Comparison of ENCODE assay signal across 8 cellular contexts in the genomic region with DNA sequence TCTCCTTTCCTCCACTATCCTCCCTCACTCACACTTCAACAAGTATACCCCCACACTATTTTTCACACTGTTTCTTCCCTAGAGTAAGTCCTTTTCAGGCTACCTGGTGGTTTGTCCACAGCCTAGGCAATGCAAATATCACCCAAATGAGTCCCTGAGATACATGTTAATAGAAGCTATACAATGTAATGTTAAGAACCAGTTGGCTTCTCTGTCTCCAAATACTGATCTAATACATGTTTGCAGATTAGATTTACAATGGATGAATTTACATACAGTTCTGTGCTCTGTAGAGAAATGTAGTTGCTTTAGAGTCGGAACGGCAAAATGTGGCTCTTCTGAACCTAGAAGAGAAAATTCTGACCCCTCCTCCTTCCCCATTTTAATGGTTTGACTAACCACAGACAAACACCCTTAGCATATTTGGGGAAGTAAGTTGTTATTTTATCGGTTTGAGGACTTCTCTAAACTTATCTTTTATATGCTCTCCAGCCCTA.
DNase-seq lines count a peak whose midpoint lies in the region; ATAC-seq, FAIRE-seq and TF ChIP-seq lines count a peak whose summit lies in the region.

No MANE protein-coding gene starts in this region.

- TF ChIP-seq POLR2A in right lobe of liver (IDR thresholded peaks at IDR 0.05) = no peak
- no peak for TF ChIP-seq POLR2A in HepG2 (IDR thresholded peaks at IDR 0.05; ENCODE audit: insufficient read depth in 1 of 2, low read depth in 2 of 2, low read length in 2 of 2)
- no peak for TF ChIP-seq POLR2A in tibial nerve (IDR thresholded peaks at IDR 0.05)

- FAIRE-seq in HepG2 (lab: Jason Lieb, UNC) = no peak

- H2AFZ ChIP-seq in HepG2 (ENCODE audit: low read length) = no peak overlapping the region

- H3K36me3 ChIP-seq in right lobe of liver (no peaks in the 10 kb centered on the region), HepG2 (replicated peaks in 1 of 2; ENCODE audit: control insufficient read depth in 1 of 2, insufficient read depth in 2 of 2, low read length in 2 of 2) (no peaks in the 10 kb centered on the region), tibial nerve (no peaks in the 10 kb centered on the region)
- no peaks in the 10 kb centered on the region for H3K36me3 ChIP-seq in effector memory CD4-positive, alpha-beta T cell (ENCODE audit: control insufficient read depth, insufficient read depth, low read length)

- H4K20me1 ChIP-seq in HepG2 (ENCODE audit: insufficient read depth, low read length) = no peaks in the 10 kb centered on the region

- H3K27me3 ChIP-seq in right lobe of liver (no peaks in the 10 kb centered on the region), HepG2 (ENCODE audit: control insufficient read depth in 1 of 2, insufficient read depth in 2 of 2, low read length in 2 of 2) (no peaks in the 10 kb centered on the region), tibial nerve (no peaks in the 10 kb centered on the region)
- no peaks in the 10 kb centered on the region for H3K27me3 ChIP-seq in effector memory CD4-positive, alpha-beta T cell (replicated peaks; ENCODE audit: control insufficient read depth, insufficient read depth, low read length, poor library complexity, severe bottlenecking)

- CTCF ChIA-PET in HepG2 (lab: Yijun Ruan, JAX; ENCODE audit: low intra/inter-chr PET ratio, low total read pairs) = no interaction called here

- in situ Hi-C loops in HepG2 (cut with HindIII; ENCODE audit: extremely low pct_ligation_motif_present, low pct_unique_long_range_greater_than_20kb) = no loop called here

- intact Hi-C loops in right lobe of liver (cut with DNase I) = no loop called here
- intact Hi-C loops in HepG2 (cut with micrococcal nuclease; ENCODE audit: unreplicated experiment) = no loop called here

- BruUV-seq in HepG2 (replicated peaks; lab: Mats Ljungman, UMichigan) = no TSS peak

- ATAC-seq in right lobe of liver (peak; percentile 31 to 59 (median 40)), HepG2 (no peak)
- no peak for ATAC-seq in activated CD4-positive, CD25-positive, alpha-beta regulatory T cell treated with anti-CD3 and anti-CD28 coated beads, Interleukin-2, amount 50 U/mL, for 24 hours

- H3K27ac ChIP-seq in right lobe of liver (peak overlapping the region; percentile 3 to 55 (median 21)), HepG2 (ENCODE audit: extremely low read length, insufficient read depth, low read length) (no peak overlapping the region), tibial nerve (peak overlapping the region; percentile 11 to 84 (median 80))
- peak overlapping the region; percentile 74 for H3K27ac ChIP-seq in effector memory CD4-positive, alpha-beta T cell (ENCODE audit: insufficient read depth, low read length, poor library complexity, severe bottlenecking)

- TF ChIP-seq EP300 in HepG2 (IDR thresholded peaks at IDR 0.05; ENCODE audit: low read depth in 2 of 2, low read length in 2 of 2) = no peak
- TF ChIP-seq EP300 in HepG2 (CRISPR knock-in tag; IDR thresholded peaks at IDR 0.05; ENCODE audit: borderline replicate concordance) = no peak
- peak in 1 of 2 donors; percentile 7 for TF ChIP-seq EP300 in tibial nerve (IDR thresholded peaks at IDR 0.05)

- no peak for TF ChIP-seq RAD21 in HepG2 (CRISPR knock-in tag; IDR thresholded peaks at IDR 0.05)

- no peaks in the 10 kb centered on the region for H3K79me2 ChIP-seq in HepG2 (ENCODE audit: insufficient read depth, low read length)

- peak overlapping the region in 1 of 3 donors; percentile 21 for H3K4me3 ChIP-seq in right lobe of liver
- H3K4me3 ChIP-seq in HepG2 (replicated peaks in 1 of 3; ENCODE audit: insufficient read depth in 1 of 3, low read depth in 2 of 3, low read length in 3 of 3) = no peak overlapping the region
- peak overlapping the region; percentile 50 for H3K4me3 ChIP-seq in effector memory CD4-positive, alpha-beta T cell (ENCODE audit: insufficient read depth, low read depth, low read length, poor library complexity, severe bottlenecking)
- peak overlapping the region in 2 of 4 donors; percentile 31 to 37 for H3K4me3 ChIP-seq in tibial nerve

- H3K9ac ChIP-seq in HepG2 (ENCODE audit: insufficient read depth, low read depth, low read length) = no peak overlapping the region

- POLR2A ChIA-PET in HepG2 (lab: Yijun Ruan, JAX) = no interaction called here

- no peak for DNase-seq in right lobe of liver
- DNase-seq in HepG2 (ENCODE audit: low spot score) = no peak
- peak; percentile 93 to 96 for DNase-seq in Kasumi-1 (lab: John Stamatoyannopoulos, UW)
- DNase-seq in effector memory CD4-positive, alpha-beta T cell = no peak
- no peak for DNase-seq in tibial nerve (ENCODE audit: low spot score in 2 of 2)
- DNase-seq in cerebellar cortex (ENCODE audit: low spot score) = no peak
- no peak for DNase-seq in activated CD4-positive, alpha-beta T cell treated with anti-CD3 and anti-CD28 coated beads for 4 hours

- H3K9me3 ChIP-seq in right lobe of liver (no peaks in the 10 kb centered on the region), HepG2 (ENCODE audit: low read length) (no peaks in the 10 kb centered on the region), tibial nerve (no peaks in the 10 kb centered on the region)
- no peaks in the 10 kb centered on the region for H3K9me3 ChIP-seq in effector memory CD4-positive, alpha-beta T cell (ENCODE audit: control insufficient read depth, low read length)

- H3K4me2 ChIP-seq in HepG2 (ENCODE audit: low read depth, low read length) = no peak overlapping the region

- TF ChIP-seq CTCF in right lobe of liver (IDR thresholded peaks at IDR 0.05) (no peak), HepG2 (CRISPR knock-in tag; IDR thresholded peaks at IDR 0.05) (no peak), tibial nerve (IDR thresholded peaks at IDR 0.05) (no peak)

- 61% methylated on average over 3 of the region's 3 CpGs for WGBS in right lobe of liver (ENCODE audit: insufficient coverage, low coverage, low lambda C conversion rate, missing lambda C conversion rate)
- WGBS in HepG2 (ENCODE audit: low lambda C conversion rate) = 63% methylated on average over 3 of the region's 3 CpGs
- 73 to 76% methylated on average over 3 of the region's 3 CpGs for WGBS in tibial nerve, 2 donors

- H3K4me1 ChIP-seq in right lobe of liver = peaks cover 0 to 8% (median 0%) of the 10 kb centered on the region in 4 donors
- no peaks in the 10 kb centered on the region for H3K4me1 ChIP-seq in HepG2 (ENCODE audit: insufficient read depth, low read length)
- H3K4me1 ChIP-seq in effector memory CD4-positive, alpha-beta T cell (ENCODE audit: control insufficient read depth, insufficient read depth, low read length, poor library complexity, severe bottlenecking) = peaks cover 35% of the 10 kb centered on the region
- H3K4me1 ChIP-seq in tibial nerve = peaks cover 0 to 46% (median 9%) of the 10 kb centered on the region in 4 donors

TF ChIP-seq in HepG2, 621 proteins besides CTCF, POLR2A, EP300 and RAD21:
- TF ChIP-seq ESRRA (CRISPR knock-in tag; IDR thresholded peaks at IDR 0.05; ENCODE audit: low read depth) (no peak), RFX3 (CRISPR knock-in tag; IDR thresholded peaks at IDR 0.05) (no peak), EZH2 (conservative IDR thresholded peaks at IDR 0.05; ENCODE audit: low read depth, low read length) (no peak), ZNF570 (CRISPR knock-in tag; IDR thresholded peaks at IDR 0.05; ENCODE audit: borderline replicate concordance) (no peak), PPARG (CRISPR knock-in tag; conservative IDR thresholded peaks at IDR 0.05) (no peak), HOXA9 (CRISPR knock-in tag; IDR thresholded peaks at IDR 0.05; ENCODE audit: borderline replicate concordance) (no peak), CCAR2 (optimal IDR thresholded peaks at IDR 0.05; ENCODE audit: low read depth, low read length) (no peak), ZNF484 (CRISPR knock-in tag; IDR thresholded peaks at IDR 0.05; ENCODE audit: borderline replicate concordance, low read depth) (no peak), RBFOX2 (IDR thresholded peaks at IDR 0.05; ENCODE audit: low read depth, low read length) (no peak), ZNF709 (CRISPR knock-in tag; IDR thresholded peaks at IDR 0.05) (no peak), TCF7L2 (IDR thresholded peaks at IDR 0.05; ENCODE audit: low read depth, low read length) (no peak), RNF2 (conservative IDR thresholded peaks at IDR 0.05; ENCODE audit: low read depth) (no peak), ZNF124 (CRISPR knock-in tag; IDR thresholded peaks at IDR 0.05) (no peak), RFXAP (CRISPR knock-in tag; IDR thresholded peaks at IDR 0.05; ENCODE audit: borderline replicate concordance) (no peak), ZNF605 (CRISPR knock-in tag; IDR thresholded peaks at IDR 0.05) (no peak)
- TF ChIP-seq, protein P1, sequence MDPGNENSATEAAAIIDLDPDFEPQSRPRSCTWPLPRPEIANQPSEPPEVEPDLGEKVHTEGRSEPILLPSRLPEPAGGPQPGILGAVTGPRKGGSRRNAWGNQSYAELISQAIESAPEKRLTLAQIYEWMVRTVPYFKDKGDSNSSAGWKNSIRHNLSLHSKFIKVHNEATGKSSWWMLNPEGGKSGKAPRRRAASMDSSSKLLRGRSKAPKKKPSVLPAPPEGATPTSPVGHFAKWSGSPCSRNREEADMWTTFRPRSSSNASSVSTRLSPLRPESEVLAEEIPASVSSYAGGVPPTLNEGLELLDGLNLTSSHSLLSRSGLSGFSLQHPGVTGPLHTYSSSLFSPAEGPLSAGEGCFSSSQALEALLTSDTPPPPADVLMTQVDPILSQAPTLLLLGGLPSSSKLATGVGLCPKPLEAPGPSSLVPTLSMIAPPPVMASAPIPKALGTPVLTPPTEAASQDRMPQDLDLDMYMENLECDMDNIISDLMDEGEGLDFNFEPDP (CRISPR knock-in tag; conservative IDR thresholded peaks at IDR 0.05) = no peak

Comparison
In these comparisons a context has a peak if more than half of its experiments do, and no peak if none do; other contexts are left out.
1. ATAC-seq: peak in right lobe of liver (4 of 4); none in HepG2 (single experiment) and activated CD4-positive, CD25-positive, alpha-beta regulatory T cell treated with anti-CD3 and anti-CD28 coated beads, Interleukin-2, amount 50 U/mL, for 24 hours (0 of 2).
2. DNase-seq: peak in Kasumi-1 (2 of 2); none in right lobe of liver (0 of 3), HepG2 (single experiment), effector memory CD4-positive, alpha-beta T cell (0 of 3), tibial nerve (0 of 2), cerebellar cortex (single experiment) and activated CD4-positive, alpha-beta T cell treated with anti-CD3 and anti-CD28 coated beads for 4 hours (0 of 2).